ENCODE assay signal across 16 cellular contexts in genomic region chr3:134618986-134619615, GRCh38. TPM values are rescaled to one million over a fixed set of nuclear protein-coding genes. Genes with fewer than 3 reads are reported as not detected.
"Had no signal": no experiment of that assay in that cellular context is flagged by ENCODE, and none has a peak within 500 bp of the region (broad histone marks: within the 10 kb centered on the region; RNA-seq: fewer than 3 reads in every experiment).

No MANE protein-coding gene starts in this region.

- H3K4me3 Mint-ChIP-seq: activated naive CD4-positive, alpha-beta T cell treated with anti-CD3 and anti-CD28 coated beads, Interleukin-2, amount 10 ng/mL, durations not matched to agents 7 days and 5 days; natural killer cell treated with Interleukin-12 subunit alpha and Interleukin-12 subunit beta and Interleukin-15 and Interleukin-18, amount 100 ng/mL, for 72 hours; T-helper 1 cell treated with Interleukin-12 subunit alpha and Interleukin-12 subunit beta and Interleukin-4 antibody, amounts not matched to agents 30 μg/mL and 1 μg/mL, for 36 hours; WTC11 had no signal

- H3K36me3 Mint-ChIP-seq: activated naive CD4-positive, alpha-beta T cell treated with anti-CD3 and anti-CD28 coated beads, Interleukin-2, amount 10 ng/mL, durations not matched to agents 7 days and 5 days; natural killer cell treated with Interleukin-12 subunit alpha and Interleukin-12 subunit beta and Interleukin-15 and Interleukin-18, amount 100 ng/mL, for 72 hours; WTC11 had no signal

- ATAC-seq: esophagus mucosa; natural killer cell treated with Interleukin-12 subunit alpha and Interleukin-12 subunit beta and Interleukin-15 and Interleukin-18, amount 100 ng/mL, for 72 hours; WTC11 had no signal

- H3K4me3 ChIP-seq: upper lobe of right lung had no signal

- H3K9me3 Mint-ChIP-seq: activated naive CD4-positive, alpha-beta T cell treated with anti-CD3 and anti-CD28 coated beads, Interleukin-2, amount 10 ng/mL, durations not matched to agents 7 days and 5 days; natural killer cell treated with Interleukin-12 subunit alpha and Interleukin-12 subunit beta and Interleukin-15 and Interleukin-18, amount 100 ng/mL, for 72 hours; T-helper 1 cell treated with Interleukin-12 subunit alpha and Interleukin-12 subunit beta and Interleukin-4 antibody, amounts not matched to agents 30 μg/mL and 1 μg/mL, for 36 hours; WTC11 had no signal

- DNase-seq: activated effector memory CD4-positive, alpha-beta T cell treated with Interleukin-2 at 50 U/mL for 16 hours; activated naive CD4-positive, alpha-beta T cell treated with anti-CD3 and anti-CD28 coated beads, Interleukin-2, amount 10 ng/mL, durations not matched to agents 7 days and 5 days; activated T-cell treated with anti-CD3 and anti-CD28 coated beads, Interleukin-2, amount 50 U/mL, for 48 hours; dermis blood vessel endothelial cell; effector memory CD4-positive, alpha-beta T cell; stimulated activated CD4-positive, alpha-beta T cell treated with anti-CD3 and anti-CD28 coated beads, Interleukin-4, amount 100 ng/mL, for 24 hours; stimulated activated naive CD4-positive, alpha-beta T cell treated with Interleukin-2 at 50 U/mL for 16 hours; T1000; upper lobe of right lung had no signal

- H3K27me3 Mint-ChIP-seq: natural killer cell treated with Interleukin-12 subunit alpha and Interleukin-12 subunit beta and Interleukin-15 and Interleukin-18, amount 100 ng/mL, for 72 hours had no signal

- H3K27me3 ChIP-seq: upper lobe of right lung had no signal

- H3K9me3 ChIP-seq: upper lobe of right lung had no signal

- H3K4me1 Mint-ChIP-seq: activated naive CD4-positive, alpha-beta T cell treated with anti-CD3 and anti-CD28 coated beads, Interleukin-2, amount 10 ng/mL, durations not matched to agents 7 days and 5 days had no signal

- H3K4me1 ChIP-seq: upper lobe of right lung had no signal

- H3K36me3 ChIP-seq: upper lobe of right lung had no signal

- H3K27ac ChIP-seq: upper lobe of right lung had no signal

- H3K27ac Mint-ChIP-seq: activated naive CD4-positive, alpha-beta T cell treated with anti-CD3 and anti-CD28 coated beads, Interleukin-2, amount 10 ng/mL, durations not matched to agents 7 days and 5 days; natural killer cell treated with Interleukin-12 subunit alpha and Interleukin-12 subunit beta and Interleukin-15 and Interleukin-18, amount 100 ng/mL, for 72 hours; T-helper 1 cell treated with Interleukin-12 subunit alpha and Interleukin-12 subunit beta and Interleukin-4 antibody, amounts not matched to agents 30 μg/mL and 1 μg/mL, for 36 hours; WTC11 had no signal

RNA-seq across cellular contexts. Expression of gene KY, which starts 31.7 kb away (rescaled TPM):
- total RNA-seq: dermis blood vessel endothelial cell; endothelial cell of umbilical vein; esophagus mucosa; natural killer cell treated with Interleukin-12 subunit alpha and Interleukin-12 subunit beta and Interleukin-15 and Interleukin-18, amount 100 ng/mL, for 72 hours; subcutaneous adipose tissue; WTC11 had no signal
- polyA plus RNA-seq: endothelial cell of umbilical vein, liver had no signal
